8 cellular contexts compared by ENCODE assay signal in the genomic region with DNA sequence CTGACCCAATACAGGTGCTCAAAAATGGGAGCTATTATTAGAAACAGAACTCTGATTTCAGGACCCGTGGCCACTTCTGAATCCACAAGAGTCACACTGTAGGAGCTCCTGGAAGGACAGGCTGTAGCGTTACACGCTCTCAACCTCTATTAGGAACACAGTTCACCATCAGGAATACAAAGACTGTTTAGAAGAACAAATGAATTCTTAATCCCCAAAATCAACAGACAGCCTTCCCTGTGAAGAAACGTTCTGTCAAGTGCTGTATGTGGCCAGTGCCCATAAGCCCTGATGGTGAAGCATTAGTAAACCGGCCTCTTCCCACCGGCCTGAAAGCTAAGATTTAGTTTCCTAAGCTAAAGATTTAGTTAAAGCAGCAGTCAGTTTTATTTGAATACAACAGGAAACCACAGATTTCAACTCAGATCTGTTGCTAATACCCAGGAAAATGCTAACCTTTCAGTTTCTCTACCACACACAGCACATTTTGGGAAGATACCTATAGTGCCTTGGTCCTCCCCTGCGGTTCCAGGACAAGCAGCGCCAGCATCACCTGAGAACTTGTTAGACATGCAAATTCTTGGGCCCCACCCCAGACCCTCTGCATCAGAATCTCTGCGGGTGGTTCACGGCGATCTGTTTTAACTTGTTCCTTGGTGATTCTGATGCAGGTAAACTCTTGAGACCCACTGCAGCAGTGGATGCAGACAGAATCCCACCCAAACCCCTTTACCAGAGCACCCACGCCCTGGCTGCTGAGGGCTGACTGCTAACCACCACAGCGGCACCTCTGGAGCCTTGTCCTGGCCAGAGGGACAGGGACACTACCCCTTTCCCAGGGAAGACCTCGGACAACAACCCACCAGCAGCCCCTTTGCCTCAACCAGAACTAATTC. TPM values are rescaled to one million over a fixed set of nuclear protein-coding genes. Genes with fewer than 3 reads are reported as not detected.
A peak's percentile ranks its signal among the peaks of the same experiment; 100 is the strongest.
DNase-seq lines count a peak whose midpoint lies in the region; ATAC-seq, FAIRE-seq and TF ChIP-seq lines count a peak whose summit lies in the region.

No MANE protein-coding gene starts in this region.

- POLR2A ChIA-PET in HepG2 (lab: Yijun Ruan, JAX), result no interaction called here

- no peak for FAIRE-seq in HepG2 (lab: Jason Lieb, UNC)
- FAIRE-seq in urothelium cell line (lab: Jason Lieb, UNC), result no peak

- peak overlapping the region; percentile 36; the same call in 2 of the 3 replicates for H3K4me3 Mint-ChIP-seq in GM23338

- no TSS peak for BruUV-seq in HepG2 (replicated peaks; lab: Mats Ljungman, UMichigan)

- peaks cover 26% of the 10 kb centered on the region for H3F3A ChIP-seq in GM23338 (replicated peaks; ENCODE audit: low read depth)

- no peaks in the 10 kb centered on the region for H3K9me2 ChIP-seq in GM23338 (ENCODE audit: insufficient read depth)

- no peaks in the 10 kb centered on the region for H4K20me1 ChIP-seq in GM23338 (replicated peaks; ENCODE audit: insufficient read depth)
- no peaks in the 10 kb centered on the region for H4K20me1 ChIP-seq in HepG2 (ENCODE audit: insufficient read depth, low read length)

- no peak overlapping the region for H3K9ac ChIP-seq in HepG2 (ENCODE audit: insufficient read depth, low read depth, low read length)

- H3K36me3 ChIP-seq in GM23338 (ENCODE audit: insufficient read depth), result no peaks in the 10 kb centered on the region
- H3K36me3 ChIP-seq in HepG2 (replicated peaks in 1 of 2; ENCODE audit: control insufficient read depth in 1 of 2, insufficient read depth in 2 of 2, low read length in 2 of 2), result no peaks in the 10 kb centered on the region

- TF ChIP-seq EP300 in HepG2 (IDR thresholded peaks at IDR 0.05; ENCODE audit: low read depth in 2 of 2, low read length in 2 of 2) (no peak), HepG2 (CRISPR knock-in tag; IDR thresholded peaks at IDR 0.05; ENCODE audit: borderline replicate concordance) (no peak)

- no peaks in the 10 kb centered on the region; the same call in 1 of the 3 replicates for H3K36me3 Mint-ChIP-seq in GM23338 (ENCODE audit: low read depth)

- peak overlapping the region; percentile 69 for H3K4me2 ChIP-seq in GM23338
- H3K4me2 ChIP-seq in HepG2 (ENCODE audit: low read depth, low read length), result peak overlapping the region; percentile 54

- ATAC-seq in GM18520 (IDR thresholded peaks at IDR 0.05; ENCODE audit: unreplicated experiment) (peak; percentile 44), GM23338 (peak; percentile 90), HepG2 (peak; percentile 72)

- peaks cover 39% of the 10 kb centered on the region for H3K4me1 Mint-ChIP-seq in GM23338

- H3K79me2 ChIP-seq in GM23338 (replicated peaks; ENCODE audit: insufficient read depth) (no peaks in the 10 kb centered on the region), HepG2 (ENCODE audit: insufficient read depth, low read length) (no peaks in the 10 kb centered on the region)

- no peaks in the 10 kb centered on the region for H3K27me3 ChIP-seq in GM23338 (ENCODE audit: insufficient read depth)
- no peaks in the 10 kb centered on the region for H3K27me3 ChIP-seq in HepG2 (ENCODE audit: control insufficient read depth in 1 of 2, insufficient read depth in 2 of 2, low read length in 2 of 2)

- whole genome bisulfite sequencing in HepG2 (ENCODE audit: low lambda C conversion rate), result 41% methylated on average over 13 of the region's 14 CpGs

- no peaks in the 10 kb centered on the region for H3K9me3 ChIP-seq in HepG2 (ENCODE audit: low read length)

- TF ChIP-seq CTCF in GM23338 (conservative IDR thresholded peaks at IDR 0.05; ENCODE audit: low read depth in 2 of 2) (no peak), HepG2 (CRISPR knock-in tag; IDR thresholded peaks at IDR 0.05) (no peak)

- H3K27ac Mint-ChIP-seq in GM23338, result no peak overlapping the region

- in situ Hi-C loops in HepG2 (cut with HindIII; ENCODE audit: extremely low pct_ligation_motif_present, low pct_unique_long_range_greater_than_20kb), result no loop called here

- peak overlapping the region; percentile 73 for H3K27ac ChIP-seq in GM23338 (ENCODE audit: low read depth)
- H3K27ac ChIP-seq in HepG2 (ENCODE audit: extremely low read length, insufficient read depth, low read length), result no peak overlapping the region

- TF ChIP-seq POLR2A in HepG2 (IDR thresholded peaks at IDR 0.05; ENCODE audit: insufficient read depth in 1 of 2, low read depth in 2 of 2, low read length in 2 of 2), result no peak

- H3K9me3 Mint-ChIP-seq in GM23338, result no peaks in the 10 kb centered on the region

- H3K4me1 ChIP-seq in GM23338 (ENCODE audit: insufficient read depth), result peaks cover 26% of the 10 kb centered on the region
- peaks cover 45% of the 10 kb centered on the region for H3K4me1 ChIP-seq in HepG2 (ENCODE audit: insufficient read depth, low read length)

- H3K27me3 Mint-ChIP-seq in GM23338 (ENCODE audit: insufficient read depth, low read depth, poor library complexity), result peaks cover 8% of the 10 kb centered on the region

- no peak for TF ChIP-seq RAD21 in HepG2 (CRISPR knock-in tag; IDR thresholded peaks at IDR 0.05)

- H2AFZ ChIP-seq in GM23338 (peak overlapping the region; percentile 11; the same call in 1 of the 2 replicates), HepG2 (ENCODE audit: low read length) (no peak overlapping the region)

- peak overlapping the region; percentile 31 for H3K4me3 ChIP-seq in GM23338
- H3K4me3 ChIP-seq in HepG2 (replicated peaks in 1 of 3; ENCODE audit: insufficient read depth in 1 of 3, low read depth in 2 of 3, low read length in 3 of 3), result 0 out of 6 replicates have a peak overlapping the region, but pooled peaks of 1 of the 3 experiments have one; percentile 3

- CTCF ChIA-PET in HepG2 (lab: Yijun Ruan, JAX; ENCODE audit: low intra/inter-chr PET ratio, low total read pairs), result no interaction called here

- intact Hi-C loops in HepG2 (cut with micrococcal nuclease; ENCODE audit: unreplicated experiment), result no loop called here

- DNase-seq in GM23338 (ENCODE audit: low spot score) (peak; percentile 80), MV-4-11 (lab: John Stamatoyannopoulos, UW) (peak; percentile 50), HepG2 (ENCODE audit: low spot score) (peak; percentile 11), OCI-M2 (lab: John Stamatoyannopoulos, UW; ENCODE audit: unreplicated experiment) (no peak), urothelium cell line (ENCODE audit: low spot score) (no peak), AML-193 (lab: John Stamatoyannopoulos, UW) (no peak)
- DNase-seq in stimulated activated CD4-positive, alpha-beta T cell treated with anti-CD3 and anti-CD28 coated beads, Interleukin-12 subunit alpha, Interleukin-12 subunit beta, amount 100 ng/mL, for 4 hours, result no peak

RNA-seq across cellular contexts. Expression of gene MTRES1, which starts 33.4 kb away (rescaled TPM):
- 11.1 and 19.0 TPM in 2 replicates for total RNA-seq in GM23338 (2014; rRNA removed; shearing (Covaris generic))
- polyA plus RNA-seq in GM23338 (2016; fragmentation: Nextera tagmentation; extraction: Ambion mirVana), result 51.4 and 51.6 TPM in 2 replicates
- 11.9 and 13.6 TPM in 2 replicates for total RNA-seq in HepG2 (2016; rRNA removed; fragmentation: Illumina TruSeq; extraction: Trizol)
- total RNA-seq in HepG2 (2016; cell fraction: cytosol; rRNA removed; fragmentation: Illumina TruSeq; extraction: Trizol; ENCODE audit: low read depth), result 6.0 TPM in 2 replicates
- total RNA-seq in HepG2 (2016; cell fraction: insoluble cytoplasmic fraction; rRNA removed; fragmentation: Illumina TruSeq; extraction: Trizol), result 13.1 and 13.2 TPM in 2 replicates
- 7.3 and 8.0 TPM in 2 replicates for total RNA-seq in HepG2 (2016; cell fraction: membrane; rRNA removed; fragmentation: Illumina TruSeq; extraction: Trizol)
- total RNA-seq in HepG2 (2016; cell fraction: nucleus; rRNA removed; fragmentation: Illumina TruSeq; extraction: Trizol), result 8.9 TPM in 2 replicates
- polyA plus RNA-seq in HepG2 (2011; rRNA removed), result 6.2 and 6.6 TPM in 2 replicates
- 3.7 and 4.0 TPM in 2 replicates for polyA plus RNA-seq in HepG2 (2011; cell fraction: cytosol; rRNA removed)
- polyA plus RNA-seq in HepG2 (2011; cell fraction: nucleus; rRNA removed), result 4.6 and 6.5 TPM in 2 replicates
- polyA plus RNA-seq in HepG2 (2012), result 6.7 and 10.9 TPM in 2 replicates
- polyA plus RNA-seq in HepG2 (2016; cell fraction: cytosol; fragmentation: Illumina TruSeq; extraction: Trizol; ENCODE audit: low read depth), result 4.8 and 5.2 TPM in 2 replicates
- 17.6 and 20.0 TPM in 2 replicates for polyA plus RNA-seq in HepG2 (2016; cell fraction: insoluble cytoplasmic fraction; fragmentation: Illumina TruSeq; extraction: Trizol; ENCODE audit: low read depth)
- polyA plus RNA-seq in HepG2 (2016; cell fraction: membrane; fragmentation: Illumina TruSeq; extraction: Trizol; ENCODE audit: low read depth), result 4.2 and 5.9 TPM in 2 replicates
- 22.2 and 24.5 TPM in 2 replicates for polyA plus RNA-seq in HepG2 (2016; cell fraction: nucleus; fragmentation: Illumina TruSeq; extraction: Trizol; ENCODE audit: insufficient read depth, low read depth)
- 3.2 and 4.1 TPM in 2 replicates for polyA minus RNA-seq in HepG2 (2011; rRNA and poly(A)+ RNA removed; ENCODE audit: low replicate concordance)
- polyA minus RNA-seq in HepG2 (2011; cell fraction: cytosol; rRNA and poly(A)+ RNA removed), result 1.9 and 2.9 TPM in 2 replicates
- 9.0 and 9.7 TPM in 2 replicates for polyA minus RNA-seq in HepG2 (2011; cell fraction: nucleus; rRNA and poly(A)+ RNA removed)

RNA-seq across cellular contexts. Expression of gene BEND3, which starts 53.9 kb away (rescaled TPM):
- total RNA-seq in GM23338 (2014; rRNA removed; shearing (Covaris generic)), result 30.5 and 33.7 TPM in 2 replicates
- polyA plus RNA-seq in GM23338 (2016; fragmentation: Nextera tagmentation; extraction: Ambion mirVana), result 8.6 and 9.2 TPM in 2 replicates
- total RNA-seq in HepG2 (2016; rRNA removed; fragmentation: Illumina TruSeq; extraction: Trizol), result 5.8 and 7.6 TPM in 2 replicates
- total RNA-seq in HepG2 (2016; cell fraction: cytosol; rRNA removed; fragmentation: Illumina TruSeq; extraction: Trizol; ENCODE audit: low read depth), result 0.81 and 0.97 TPM in 2 replicates
- total RNA-seq in HepG2 (2016; cell fraction: insoluble cytoplasmic fraction; rRNA removed; fragmentation: Illumina TruSeq; extraction: Trizol), result 5.5 and 6.9 TPM in 2 replicates
- 5.0 and 5.4 TPM in 2 replicates for total RNA-seq in HepG2 (2016; cell fraction: membrane; rRNA removed; fragmentation: Illumina TruSeq; extraction: Trizol)
- total RNA-seq in HepG2 (2016; cell fraction: nucleus; rRNA removed; fragmentation: Illumina TruSeq; extraction: Trizol), result 5.4 and 7.1 TPM in 2 replicates
- 1.4 and 1.9 TPM in 2 replicates for polyA plus RNA-seq in HepG2 (2011; rRNA removed)
- 1.3 and 1.7 TPM in 2 replicates for polyA plus RNA-seq in HepG2 (2011; cell fraction: cytosol; rRNA removed)
- polyA plus RNA-seq in HepG2 (2011; cell fraction: nucleus; rRNA removed), result 2.7 and 2.8 TPM in 2 replicates
- polyA plus RNA-seq in HepG2 (2012), result 2.0 TPM in 2 replicates
- 0.49 and 0.52 TPM in 2 replicates for polyA plus RNA-seq in HepG2 (2016; cell fraction: cytosol; fragmentation: Illumina TruSeq; extraction: Trizol; ENCODE audit: low read depth)
- 4.6 and 6.1 TPM in 2 replicates for polyA plus RNA-seq in HepG2 (2016; cell fraction: insoluble cytoplasmic fraction; fragmentation: Illumina TruSeq; extraction: Trizol; ENCODE audit: low read depth)
- polyA plus RNA-seq in HepG2 (2016; cell fraction: membrane; fragmentation: Illumina TruSeq; extraction: Trizol; ENCODE audit: low read depth), result 2.1 and 2.4 TPM in 2 replicates
- polyA plus RNA-seq in HepG2 (2016; cell fraction: nucleus; fragmentation: Illumina TruSeq; extraction: Trizol; ENCODE audit: insufficient read depth, low read depth), result 8.7 and 10.0 TPM in 2 replicates
- polyA minus RNA-seq in HepG2 (2011; rRNA and poly(A)+ RNA removed; ENCODE audit: low replicate concordance), result 7.1 and 10.4 TPM in 2 replicates
- 3.8 and 4.6 TPM in 2 replicates for polyA minus RNA-seq in HepG2 (2011; cell fraction: cytosol; rRNA and poly(A)+ RNA removed)
- polyA minus RNA-seq in HepG2 (2011; cell fraction: nucleus; rRNA and poly(A)+ RNA removed), result 3.6 and 4.0 TPM in 2 replicates

Comparison
In these comparisons a context has a peak if more than half of its experiments do, and no peak if none do; other contexts are left out.
1. DNase-seq: peak in GM23338 (single experiment), MV-4-11 (single experiment) and HepG2 (single experiment); none in OCI-M2 (single experiment), urothelium cell line (single experiment), AML-193 (0 of 2) and stimulated activated CD4-positive, alpha-beta T cell treated with anti-CD3 and anti-CD28 coated beads, Interleukin-12 subunit alpha, Interleukin-12 subunit beta, amount 100 ng/mL, for 4 hours (single experiment).
2. Peak in every context shown above with its lines, with median percentiles within 50 percentile points of each other: ATAC-seq.